Comparison of ENCODE assay signal across 9 cellular contexts in the genomic region with DNA sequence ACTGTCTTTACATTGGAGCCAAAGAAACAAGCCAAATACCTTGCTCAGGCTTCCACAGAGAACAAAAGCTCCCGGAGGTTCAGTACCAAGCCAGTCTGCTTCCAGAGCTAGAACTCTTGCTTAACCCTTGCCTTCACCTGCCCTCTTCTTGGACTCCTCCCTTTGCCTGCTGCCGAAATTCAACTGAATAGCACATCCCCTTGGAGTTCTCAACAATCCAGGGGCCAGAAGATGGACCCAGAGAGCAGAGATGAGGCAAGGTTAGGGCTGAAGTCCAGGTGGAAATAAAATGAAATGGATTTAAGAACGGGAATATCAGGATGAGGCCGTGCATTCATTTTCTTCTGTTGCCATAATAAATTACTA. TPM values are rescaled to one million over a fixed set of nuclear protein-coding genes. Genes with fewer than 3 reads are reported as not detected.
A peak's percentile ranks its signal among the peaks of the same experiment; 100 is the strongest.
DNase-seq lines count a peak whose midpoint lies in the region; ATAC-seq and TF ChIP-seq lines count a peak whose summit lies in the region.
"Had no signal": no experiment of that assay in that cellular context is flagged by ENCODE, and none has a peak within 500 bp of the region (broad histone marks: within the 10 kb centered on the region; RNA-seq: fewer than 3 reads in every experiment).

No MANE protein-coding gene starts in this region.

- WGBS in sigmoid colon, 2 donors = 35 to 46% methylated on average over 4 of the region's 4 CpGs

- H3K4me3 ChIP-seq in left ventricle myocardium inferior (peak overlapping the region; percentile 71), SJCRH30 (peak overlapping the region; percentile 67), sigmoid colon (no peak overlapping the region)

- TF ChIP-seq CTCF in left ventricle myocardium inferior (IDR thresholded peaks at IDR 0.05; ENCODE audit: borderline replicate concordance) = no peak
- no peak for TF ChIP-seq CTCF in sigmoid colon (IDR thresholded peaks at IDR 0.05)

- TF ChIP-seq EP300 in sigmoid colon (IDR thresholded peaks at IDR 0.05) = no peak

- no peak for ATAC-seq in HG03025 (IDR thresholded peaks at IDR 0.05; ENCODE audit: low FRiP score, unreplicated experiment)
- no peak for ATAC-seq in GM21526 (IDR thresholded peaks at IDR 0.05; ENCODE audit: low FRiP score, unreplicated experiment)

- DNase-seq in left ventricle myocardium inferior (no peak), cardiac septum (ENCODE audit: low spot score) (no peak), SJCRH30 (peak in 1 of 2 experiments; percentile 10), iPS DF 19.7 (ENCODE audit: low read depth, low spot score) (peak; percentile 23), HPDE6-E6E7 (ENCODE audit: extremely low spot score) (no peak), sigmoid colon (no peak)
- DNase-seq: activated CD4-positive, CD25-positive, alpha-beta regulatory T cell treated with anti-CD3 and anti-CD28 coated beads, Interleukin-2, amount 50 U/mL, for 72 hours had no signal

- H3K4me1 ChIP-seq in left ventricle myocardium inferior (peaks cover 14% of the 10 kb centered on the region), SJCRH30 (peaks cover 4% of the 10 kb centered on the region; the same call in 1 of the 2 replicates), sigmoid colon (peaks cover 0 to 16% (median 14%) of the 10 kb centered on the region in 4 donors)

- H3K27ac ChIP-seq in left ventricle myocardium inferior (replicated peaks) = no peak overlapping the region
- no peak overlapping the region for H3K27ac ChIP-seq in SJCRH30
- H3K27ac ChIP-seq in sigmoid colon = no peak overlapping the region

- H3K36me3 ChIP-seq in left ventricle myocardium inferior (no peaks in the 10 kb centered on the region), SJCRH30 (no peaks in the 10 kb centered on the region), sigmoid colon (no peaks in the 10 kb centered on the region)

- H3K27me3 ChIP-seq in left ventricle myocardium inferior (ENCODE audit: low read depth) (peaks cover 12% of the 10 kb centered on the region), SJCRH30 (no peaks in the 10 kb centered on the region), sigmoid colon (peaks cover 0 to 37% (median 10%) of the 10 kb centered on the region in 3 donors)

- intact Hi-C loops in left ventricle myocardium inferior (cut with micrococcal nuclease) (no loop called here), cardiac septum (cut with DNase I) (no loop called here), sigmoid colon (cut with DNase I) (no loop called here)

- TF ChIP-seq POLR2A in sigmoid colon (IDR thresholded peaks at IDR 0.05) = no peak

- H3K9me3 ChIP-seq in left ventricle myocardium inferior (replicated peaks) = no peaks in the 10 kb centered on the region
- H3K9me3 ChIP-seq in SJCRH30 (replicated peaks) = no peaks in the 10 kb centered on the region
- H3K9me3 ChIP-seq in sigmoid colon = no peaks in the 10 kb centered on the region

RNA-seq across cellular contexts. Expression of a gene that starts 0.9 kb away (rescaled TPM):
- total RNA-seq in left ventricle myocardium inferior (5.4 TPM), cardiac septum (2.8 TPM), sigmoid colon (10 to 100 TPM in 2 of 4 donors, 1 to 10 TPM in 2; 6.1 to 13.2 (median 9.9) TPM)
- 5.6 and 7.1 TPM in 2 replicates for total RNA-seq in SJCRH30 (2014; rRNA removed; shearing (Covaris generic))
- polyA plus RNA-seq in sigmoid colon = 10 to 100 TPM in 2 of 3 donors, 1 to 10 TPM in 1; 7.2 to 22.0 (median 11.6) TPM

Comparison
In these comparisons a context has a peak if more than half of its experiments do, and no peak if none do; other contexts are left out.
1. H3K4me3 ChIP-seq: peak in left ventricle myocardium inferior (single experiment) and SJCRH30 (single experiment); none in sigmoid colon (0 of 4).